In the genomic region with DNA sequence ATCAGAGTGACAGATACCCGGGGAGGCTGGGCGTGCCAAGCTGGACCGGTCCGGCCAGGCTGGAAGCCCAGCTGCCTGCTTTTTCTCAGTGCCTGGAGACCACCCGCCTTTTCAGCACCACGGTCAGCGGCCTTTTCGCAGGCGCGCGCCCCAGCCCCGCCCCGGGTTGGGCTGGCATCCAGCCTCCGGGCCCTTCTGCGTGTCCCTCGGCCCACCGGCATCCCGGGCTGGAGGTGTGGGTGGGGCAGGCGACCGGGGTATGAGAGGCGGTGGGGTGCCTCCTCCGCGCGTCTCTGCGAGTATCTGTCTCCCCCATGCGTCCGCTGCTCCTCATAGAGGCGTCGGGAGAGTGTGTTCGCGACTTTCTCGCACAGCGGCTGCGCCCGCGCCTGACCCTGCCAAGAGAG, we compare ENCODE assay signal across 8 cellular contexts.
DNase-seq lines count a peak whose midpoint lies in the region; ATAC-seq and TF ChIP-seq lines count a peak whose summit lies in the region.

No MANE protein-coding gene starts in this region.

- no peaks in the 10 kb centered on the region for H3K4me1 Mint-ChIP-seq in activated naive CD8-positive, alpha-beta T cell treated with anti-CD3 and anti-CD28 coated beads, Interleukin-2, amount 50 U/mL, for 24 hours

- H3K4me3 Mint-ChIP-seq in activated naive CD8-positive, alpha-beta T cell treated with anti-CD3 and anti-CD28 coated beads, Interleukin-2, amount 50 U/mL, for 24 hours: no peak overlapping the region

- H3K36me3 Mint-ChIP-seq in activated naive CD8-positive, alpha-beta T cell treated with anti-CD3 and anti-CD28 coated beads, Interleukin-2, amount 50 U/mL, for 24 hours (ENCODE audit: low read depth): no peaks in the 10 kb centered on the region

- H3K27me3 Mint-ChIP-seq in activated naive CD8-positive, alpha-beta T cell treated with anti-CD3 and anti-CD28 coated beads, Interleukin-2, amount 50 U/mL, for 24 hours: peaks cover 39% of the 10 kb centered on the region

- DNase-seq in GM13977 (ENCODE audit: low spot score) (peak; percentile 52), RKO (ENCODE audit: low spot score) (peak; percentile 30), iris pigment epithelial cell (ENCODE audit: low read depth) (peak; percentile 27), NCI-H748 treated with DMSO at 0.1 percent for 48 hours (lab: John Stamatoyannopoulos, UW) (no peak)
- DNase-seq in activated naive CD8-positive, alpha-beta T cell treated with anti-CD3 and anti-CD28 coated beads, Interleukin-2, amount 50 U/mL, for 24 hours: peak; percentile 67
- DNase-seq in stimulated activated naive CD4-positive, alpha-beta T cell (lab: John Stamatoyannopoulos, UW): peak in 4 of 6 experiments; percentile 18 to 46 (median 34)

- TF ChIP-seq CTCF in GM13977 (IDR thresholded peaks at IDR 0.05; ENCODE audit: extremely low read depth, insufficient read depth, missing control alignments): no peak

- H3K27ac Mint-ChIP-seq in activated naive CD8-positive, alpha-beta T cell treated with anti-CD3 and anti-CD28 coated beads, Interleukin-2, amount 50 U/mL, for 24 hours: no peak overlapping the region

- no peaks in the 10 kb centered on the region for H3K9me3 Mint-ChIP-seq in activated naive CD8-positive, alpha-beta T cell treated with anti-CD3 and anti-CD28 coated beads, Interleukin-2, amount 50 U/mL, for 24 hours

- in situ Hi-C loops in GM13977 (cut with MboI; ENCODE audit: low pct_unique_long_range_greater_than_20kb, low sequenced_read_pairs, unreplicated experiment): no loop called here

- ATAC-seq in activated naive CD8-positive, alpha-beta T cell treated with anti-CD3 and anti-CD28 coated beads, Interleukin-2, amount 50 U/mL, for 24 hours: peak; percentile 44
- ATAC-seq in GM21576 (IDR thresholded peaks at IDR 0.05; ENCODE audit: unreplicated experiment) (no peak), GM19455 (IDR thresholded peaks at IDR 0.05; ENCODE audit: unreplicated experiment) (no peak)
